In the genomic region with DNA sequence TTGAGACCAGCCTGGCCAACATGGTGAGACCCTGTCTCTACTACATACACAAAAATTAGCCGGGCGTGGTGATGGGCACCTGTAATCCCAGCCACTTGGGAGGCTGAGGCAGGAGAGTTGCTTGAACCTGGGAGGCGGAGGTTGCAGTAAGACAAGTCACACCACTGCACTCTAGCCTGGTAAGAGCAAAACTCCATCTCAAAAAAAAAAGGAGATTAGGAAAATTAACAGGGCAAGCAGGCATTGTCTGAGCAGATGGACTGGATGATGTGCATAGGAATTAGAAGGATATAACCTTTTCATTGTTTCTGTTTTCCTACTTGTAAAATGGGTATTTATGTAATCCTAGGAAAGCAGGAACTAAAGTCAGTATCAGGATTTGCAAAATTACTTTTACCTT, we compare ENCODE assay signal across 2 cellular contexts.
TF ChIP-seq lines count a peak whose summit lies in the region.

No MANE protein-coding gene starts in this region.

TF ChIP-seq in A549, 52 proteins besides CTCF, POLR2A, EP300 and RAD21:
- no peak for TF ChIP-seq TFCP2L1 (CRISPR knock-in tag; IDR thresholded peaks at IDR 0.05)
- TF ChIP-seq, protein P1, sequence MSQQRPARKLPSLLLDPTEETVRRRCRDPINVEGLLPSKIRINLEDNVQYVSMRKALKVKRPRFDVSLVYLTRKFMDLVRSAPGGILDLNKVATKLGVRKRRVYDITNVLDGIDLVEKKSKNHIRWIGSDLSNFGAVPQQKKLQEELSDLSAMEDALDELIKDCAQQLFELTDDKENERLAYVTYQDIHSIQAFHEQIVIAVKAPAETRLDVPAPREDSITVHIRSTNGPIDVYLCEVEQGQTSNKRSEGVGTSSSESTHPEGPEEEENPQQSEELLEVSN (IDR thresholded peaks at IDR 0.05; ENCODE audit: borderline replicate concordance, low read depth): no peak
- TF ChIP-seq POLR2AphosphoS2 (conservative IDR thresholded peaks at IDR 0.05; ENCODE audit: low read length): 0 out of 2 replicates have a peak, but pooled peaks have one; percentile 44
- TF ChIP-seq HEYL (CRISPR knock-in tag; IDR thresholded peaks at IDR 0.05): no peak
- TF ChIP-seq CHD2 (IDR thresholded peaks at IDR 0.05; ENCODE audit: low read length, partially characterized antibody): no peak
TF ChIP-seq in A549: peak in this region for 1.

TF ChIP-seq in HepG2, 621 proteins besides CTCF, POLR2A, EP300 and RAD21:
- TF ChIP-seq ZNF574 (CRISPR knock-in tag; IDR thresholded peaks at IDR 0.05) (no peak), RBM22 (optimal IDR thresholded peaks at IDR 0.05; ENCODE audit: low read length) (peak; percentile 58), SMC3 (IDR thresholded peaks at IDR 0.05; ENCODE audit: low read length) (no peak), SSRP1 (CRISPR knock-in tag; IDR thresholded peaks at IDR 0.05) (no peak)
- TF ChIP-seq, protein P2, sequence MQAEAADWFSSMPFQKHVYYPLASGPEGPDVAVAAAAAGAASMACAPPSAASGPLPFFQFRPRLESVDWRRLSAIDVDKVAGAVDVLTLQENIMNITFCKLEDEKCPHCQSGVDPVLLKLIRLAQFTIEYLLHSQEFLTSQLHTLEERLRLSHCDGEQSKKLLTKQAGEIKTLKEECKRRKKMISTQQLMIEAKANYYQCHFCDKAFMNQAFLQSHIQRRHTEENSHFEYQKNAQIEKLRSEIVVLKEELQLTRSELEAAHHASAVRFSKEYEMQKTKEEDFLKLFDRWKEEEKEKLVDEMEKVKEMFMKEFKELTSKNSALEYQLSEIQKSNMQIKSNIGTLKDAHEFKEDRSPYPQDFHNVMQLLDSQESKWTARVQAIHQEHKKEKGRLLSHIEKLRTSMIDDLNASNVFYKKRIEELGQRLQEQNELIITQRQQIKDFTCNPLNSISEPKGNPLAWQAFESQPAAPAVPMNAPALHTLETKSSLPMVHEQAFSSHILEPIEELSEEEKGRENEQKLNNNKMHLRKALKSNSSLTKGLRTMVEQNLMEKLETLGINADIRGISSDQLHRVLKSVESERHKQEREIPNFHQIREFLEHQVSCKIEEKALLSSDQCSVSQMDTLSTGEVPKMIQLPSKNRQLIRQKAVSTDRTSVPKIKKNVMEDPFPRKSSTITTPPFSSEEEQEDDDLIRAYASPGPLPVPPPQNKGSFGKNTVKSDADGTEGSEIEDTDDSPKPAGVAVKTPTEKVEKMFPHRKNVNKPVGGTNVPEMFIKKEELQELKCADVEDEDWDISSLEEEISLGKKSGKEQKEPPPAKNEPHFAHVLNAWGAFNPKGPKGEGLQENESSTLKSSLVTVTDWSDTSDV (CRISPR knock-in tag; IDR thresholded peaks at IDR 0.05): no peak
